ENCODE assay signal across 12 cellular contexts in genomic region chr15:31331389-31331788, GRCh38. TPM values are rescaled to one million over a fixed set of nuclear protein-coding genes. Genes with fewer than 3 reads are reported as not detected.
A peak's percentile ranks its signal among the peaks of the same experiment; 100 is the strongest.
DNase-seq lines count a peak whose midpoint lies in the region; ATAC-seq and TF ChIP-seq lines count a peak whose summit lies in the region.
"Had no signal": no experiment of that assay in that cellular context is flagged by ENCODE, and none has a peak within 500 bp of the region (broad histone marks: within the 10 kb centered on the region; RNA-seq: fewer than 3 reads in every experiment).

No MANE protein-coding gene starts in this region.

- H3K4me3 ChIP-seq in right cardiac atrium (ENCODE audit: low read length) = no peak overlapping the region
- peak overlapping the region; percentile 93 for H3K4me3 ChIP-seq in lower lobe of right lung
- peak overlapping the region; percentile 21 for H3K4me3 ChIP-seq in upper lobe of right lung

- DNase-seq in right cardiac atrium = peak in 2 of 3 donors; percentile 47 to 61
- DNase-seq in left cardiac atrium = no peak
- DNase-seq in activated CD4-positive, alpha-beta memory T cell treated with anti-CD3 and anti-CD28 coated beads for 36 hours = no peak
- no peak for DNase-seq in lower lobe of right lung
- peak; percentile 64 for DNase-seq in upper lobe of right lung
- no peak for DNase-seq in SIG-M5 (lab: John Stamatoyannopoulos, UW)
- DNase-seq in GM19240 (ENCODE audit: insufficient read length, low spot score) = no peak
- DNase-seq: activated CD4-positive, CD25-positive, alpha-beta regulatory T cell treated with anti-CD3 and anti-CD28 coated beads, Interleukin-2, amount 50 U/mL, for 72 hours; NCI-H524; occipital lobe had no signal

- POLR2A ChIA-PET in activated CD4-positive, alpha-beta memory T cell treated with anti-CD3 and anti-CD28 coated beads for 36 hours (lab: Charles Lee) = interaction anchor here (1.6 kb wide), 1 partner anchor 15 kb away, joined by 5 read pairs; no protein-coding TSS in a partner anchor

- H3K27me3 ChIP-seq in right cardiac atrium (ENCODE audit: control insufficient read depth, insufficient read depth) = no peaks in the 10 kb centered on the region
- no peaks in the 10 kb centered on the region for H3K27me3 ChIP-seq in lower lobe of right lung (ENCODE audit: low read depth)
- H3K27me3 ChIP-seq in upper lobe of right lung = no peaks in the 10 kb centered on the region

- no peak for ATAC-seq in right cardiac atrium
- ATAC-seq in left cardiac atrium = no peak
- ATAC-seq in lower lobe of right lung = no peak
- ATAC-seq in upper lobe of right lung = no peak
- ATAC-seq in HG03565 (IDR thresholded peaks at IDR 0.05; ENCODE audit: unreplicated experiment) = no peak
- ATAC-seq: left lobe of liver had no signal

- H3K4me1 ChIP-seq in right cardiac atrium (ENCODE audit: control insufficient read depth, insufficient read depth, low read length) = peaks cover 37% of the 10 kb centered on the region
- H3K4me1 ChIP-seq in lower lobe of right lung = peaks cover 72% of the 10 kb centered on the region
- peaks cover 65% of the 10 kb centered on the region for H3K4me1 ChIP-seq in upper lobe of right lung

- peak overlapping the region; percentile 66 for H3K27ac ChIP-seq in right cardiac atrium (ENCODE audit: low read length)
- peak overlapping the region; percentile 100 for H3K27ac ChIP-seq in lower lobe of right lung
- peak overlapping the region; percentile 94 for H3K27ac ChIP-seq in upper lobe of right lung

- peaks cover 70% of the 10 kb centered on the region for H3K4me1 Mint-ChIP-seq in activated CD4-positive, alpha-beta memory T cell treated with anti-CD3 and anti-CD28 coated beads for 36 hours (ENCODE audit: low read depth)

- TF ChIP-seq CTCF in lower lobe of right lung (IDR thresholded peaks at IDR 0.05) (no peak), upper lobe of right lung (IDR thresholded peaks at IDR 0.05) (no peak)

- intact Hi-C loops in right cardiac atrium (cut with DNase I) = no loop called here
- intact Hi-C loops in left cardiac atrium (cut with DNase I) = loop anchor here in 1 of 2 donors (10.0 kb wide), 1 partner anchor 63 kb away; no protein-coding TSS in a partner anchor
- intact Hi-C loops in activated CD4-positive, alpha-beta memory T cell treated with anti-CD3 and anti-CD28 coated beads for 36 hours (cut with micrococcal nuclease) = no loop called here
- intact Hi-C loops in lower lobe of right lung (cut with DNase I) = no loop called here
- intact Hi-C loops in upper lobe of right lung (cut with DNase I) = no loop called here

- whole genome bisulfite sequencing in right cardiac atrium = 87% methylated on average over 5 of the region's 5 CpGs

- CTCF ChIA-PET in activated CD4-positive, alpha-beta memory T cell treated with anti-CD3 and anti-CD28 coated beads for 36 hours (lab: Charles Lee) = interaction anchor here (1.1 kb wide), 1 partner anchor 16 kb away, joined by 3 read pairs; no protein-coding TSS in a partner anchor

- H3K9me3 ChIP-seq in right cardiac atrium (ENCODE audit: control insufficient read depth, low read length) (no peaks in the 10 kb centered on the region), lower lobe of right lung (no peaks in the 10 kb centered on the region), upper lobe of right lung (no peaks in the 10 kb centered on the region)

- no peaks in the 10 kb centered on the region for H3K27me3 Mint-ChIP-seq in activated CD4-positive, alpha-beta memory T cell treated with anti-CD3 and anti-CD28 coated beads for 36 hours

- peaks cover 9% of the 10 kb centered on the region for H3K36me3 ChIP-seq in lower lobe of right lung
- no peaks in the 10 kb centered on the region for H3K36me3 ChIP-seq in upper lobe of right lung

- H3K36me3 Mint-ChIP-seq in activated CD4-positive, alpha-beta memory T cell treated with anti-CD3 and anti-CD28 coated beads for 36 hours = peaks cover 19% of the 10 kb centered on the region

- peak overlapping the region; percentile 61 for H3K27ac Mint-ChIP-seq in activated CD4-positive, alpha-beta memory T cell treated with anti-CD3 and anti-CD28 coated beads for 36 hours

- no peaks in the 10 kb centered on the region for H3K9me3 Mint-ChIP-seq in activated CD4-positive, alpha-beta memory T cell treated with anti-CD3 and anti-CD28 coated beads for 36 hours

- peak overlapping the region; percentile 49 for H3K4me3 Mint-ChIP-seq in activated CD4-positive, alpha-beta memory T cell treated with anti-CD3 and anti-CD28 coated beads for 36 hours

RNA-seq across cellular contexts. Expression of gene KLF13, which starts 4.8 kb away (rescaled TPM):
- total RNA-seq in right cardiac atrium = 100 to 1,000 TPM in 2 of 4 donors, 10 to 100 TPM in 2; 42.3 to 108 (median 88.2) TPM
- 52.7 TPM for polyA plus RNA-seq in right cardiac atrium
- total RNA-seq in left cardiac atrium = 10 to 100 TPM; 34.5 to 69.9 TPM
- total RNA-seq in activated CD4-positive, alpha-beta memory T cell treated with anti-CD3 and anti-CD28 coated beads for 36 hours = 100 to 1,000 TPM; 134 to 145 TPM
- 178 TPM for total RNA-seq in lower lobe of right lung
- 176 TPM for total RNA-seq in upper lobe of right lung

Comparison
In these comparisons a context has a peak if more than half of its experiments do, and no peak if none do; other contexts are left out.
1. DNase-seq: peak in right cardiac atrium (2 of 3) and upper lobe of right lung (single experiment); none in left cardiac atrium (single experiment), activated CD4-positive, alpha-beta memory T cell treated with anti-CD3 and anti-CD28 coated beads for 36 hours (single experiment), lower lobe of right lung (single experiment), SIG-M5 (single experiment) and GM19240 (single experiment).
2. Peak in every context shown above with its lines, with median percentiles within 50 percentile points of each other: H3K27ac ChIP-seq.